Comparison of ENCODE assay signal across 8 cellular contexts in genomic region chr1:59570524-59570923, GRCh38.
DNase-seq lines count a peak whose midpoint lies in the region; ATAC-seq and TF ChIP-seq lines count a peak whose summit lies in the region.

No MANE protein-coding gene starts in this region.

- peaks cover 5% of the 10 kb centered on the region for H3K27me3 Mint-ChIP-seq in activated CD4-positive, alpha-beta T cell treated with anti-CD3 and anti-CD28 coated beads for 36 hours
- no peaks in the 10 kb centered on the region for H3K27me3 Mint-ChIP-seq in effector memory CD8-positive, alpha-beta T cell

- TF ChIP-seq EP300 in tibial nerve (IDR thresholded peaks at IDR 0.05), result peak in 1 of 2 donors; percentile 37

- WGBS in tibial nerve, 2 donors, result 80 to 90% methylated on average over 3 of the region's 3 CpGs

- peaks cover 23% of the 10 kb centered on the region for H3K4me1 Mint-ChIP-seq in activated CD4-positive, alpha-beta T cell treated with anti-CD3 and anti-CD28 coated beads for 36 hours
- H3K4me1 Mint-ChIP-seq in effector memory CD8-positive, alpha-beta T cell (ENCODE audit: low read depth in 2 of 2), result peaks cover 18 to 30% of the 10 kb centered on the region in 2 donors

- H3K4me3 Mint-ChIP-seq in activated CD4-positive, alpha-beta T cell treated with anti-CD3 and anti-CD28 coated beads for 36 hours, result no peak overlapping the region
- H3K4me3 Mint-ChIP-seq in effector memory CD8-positive, alpha-beta T cell, result peak overlapping the region; percentile 22 to 42

- no peaks in the 10 kb centered on the region for H3F3A ChIP-seq in PC-3 (ENCODE audit: low read length, unreplicated experiment)

- H3K27ac ChIP-seq in PC-3 (ENCODE audit: low read length) (peak overlapping the region; percentile 54), tibial nerve (no peak overlapping the region), colonic mucosa (no peak overlapping the region)

- no TSS peak for BruUV-seq in PC-3 (replicated peaks; lab: Mats Ljungman, UMichigan)

- H4K20me1 ChIP-seq in PC-3 (ENCODE audit: low read length), result no peaks in the 10 kb centered on the region

- H3K9ac ChIP-seq in PC-3 (ENCODE audit: low read length) (peak overlapping the region; percentile 24; the same call in 1 of the 2 replicates), colonic mucosa (ENCODE audit: low read depth in 2 of 2, low read length in 2 of 2) (no peak overlapping the region)

- ATAC-seq in activated CD4-positive, alpha-beta T cell treated with anti-CD3 and anti-CD28 coated beads for 36 hours, result peak; percentile 68
- ATAC-seq in HG03064 (IDR thresholded peaks at IDR 0.05; ENCODE audit: low read depth, unreplicated experiment) (peak; percentile 65), PC-3 (peak; percentile 92)
- ATAC-seq in effector memory CD8-positive, alpha-beta T cell (replicated peaks), result peak; percentile 97

- intact Hi-C loops in activated CD4-positive, alpha-beta T cell treated with anti-CD3 and anti-CD28 coated beads for 36 hours (cut with DNase I, micrococcal nuclease), result no loop called here
- intact Hi-C loops in PC-3 (cut with micrococcal nuclease) (loop anchor here (1.0 to 5.0 kb wide), 5 partner anchors 26 to 274 kb away; no protein-coding TSS in a partner anchor), colonic mucosa (cut with DNase I) (no loop called here)

- H3K36me3 Mint-ChIP-seq in activated CD4-positive, alpha-beta T cell treated with anti-CD3 and anti-CD28 coated beads for 36 hours (ENCODE audit: low read depth), result peaks cover 5% of the 10 kb centered on the region
- no peaks in the 10 kb centered on the region for H3K36me3 Mint-ChIP-seq in effector memory CD8-positive, alpha-beta T cell (ENCODE audit: insufficient read depth)

- no peaks in the 10 kb centered on the region for H3K36me3 ChIP-seq in PC-3 (ENCODE audit: low read depth, low read length)
- peaks cover 0 to 7% (median 0%) of the 10 kb centered on the region in 3 donors for H3K36me3 ChIP-seq in tibial nerve
- H3K36me3 ChIP-seq in colonic mucosa, result no peaks in the 10 kb centered on the region

- peak overlapping the region; percentile 35 for H3K4me2 ChIP-seq in PC-3 (ENCODE audit: low read length)

- H3K9me2 ChIP-seq in PC-3 (replicated peaks; ENCODE audit: low read length), result no peaks in the 10 kb centered on the region

- H3K4me1 ChIP-seq in PC-3 (ENCODE audit: insufficient read depth, low read length), result peaks cover 16% of the 10 kb centered on the region
- peaks cover 0 to 8% (median 1%) of the 10 kb centered on the region in 4 donors for H3K4me1 ChIP-seq in tibial nerve
- no peaks in the 10 kb centered on the region for H3K4me1 ChIP-seq in colonic mucosa

- POLR2A ChIA-PET in activated CD4-positive, alpha-beta T cell treated with anti-CD3 and anti-CD28 coated beads for 36 hours (lab: Charles Lee), result no interaction called here
- POLR2A ChIA-PET in PC-3 (lab: Charles Lee; ENCODE audit: unreplicated experiment), result interaction anchor here (0.6 to 0.7 kb wide), 2 partner anchors 44 to 427 kb away, joined by 3 to 4 read pairs; no protein-coding TSS in a partner anchor

- H3K27ac Mint-ChIP-seq in activated CD4-positive, alpha-beta T cell treated with anti-CD3 and anti-CD28 coated beads for 36 hours, result no peak overlapping the region
- peak overlapping the region in 1 of 2 donors; percentile 48 for H3K27ac Mint-ChIP-seq in effector memory CD8-positive, alpha-beta T cell

- H2AFZ ChIP-seq in PC-3 (ENCODE audit: low read length), result no peak overlapping the region

- no peaks in the 10 kb centered on the region for H3K9me3 ChIP-seq in PC-3 (ENCODE audit: low read length)
- H3K9me3 ChIP-seq in tibial nerve, result peaks cover 0 to 9% (median 0%) of the 10 kb centered on the region in 4 donors
- H3K9me3 ChIP-seq in colonic mucosa, result no peaks in the 10 kb centered on the region

- H3K9me3 Mint-ChIP-seq in activated CD4-positive, alpha-beta T cell treated with anti-CD3 and anti-CD28 coated beads for 36 hours (ENCODE audit: low read depth), result peaks cover 8% of the 10 kb centered on the region
- H3K9me3 Mint-ChIP-seq in effector memory CD8-positive, alpha-beta T cell, result no peaks in the 10 kb centered on the region

- H3K27me3 ChIP-seq in PC-3 (ENCODE audit: low read length) (no peaks in the 10 kb centered on the region), tibial nerve (no peaks in the 10 kb centered on the region), colonic mucosa (no peaks in the 10 kb centered on the region)

- TF ChIP-seq POLR2A in tibial nerve (IDR thresholded peaks at IDR 0.05), result no peak

- no peak overlapping the region for H3K4me3 ChIP-seq in PC-3 (ENCODE audit: low read length)
- H3K4me3 ChIP-seq in tibial nerve, result no peak overlapping the region
- no peak overlapping the region for H3K4me3 ChIP-seq in colonic mucosa

- no peak for TF ChIP-seq CTCF in PC-3 (conservative IDR thresholded peaks at IDR 0.05; ENCODE audit: low read depth, low read length)
- TF ChIP-seq CTCF in tibial nerve (IDR thresholded peaks at IDR 0.05), result no peak
- no peak for TF ChIP-seq CTCF in colonic mucosa (IDR thresholded peaks at IDR 0.05)

- CTCF ChIA-PET in activated CD4-positive, alpha-beta T cell treated with anti-CD3 and anti-CD28 coated beads for 36 hours (lab: Charles Lee), result interaction anchor here (0.6 kb wide), 1 partner anchor 119 kb away, joined by 4 read pairs; no protein-coding TSS in a partner anchor
- CTCF ChIA-PET in PC-3 (lab: Charles Lee), result no interaction called here

- DNase-seq in activated CD4-positive, alpha-beta T cell treated with anti-CD3 and anti-CD28 coated beads for 36 hours, result peak; percentile 32
- no peak for DNase-seq in activated CD4-positive, alpha-beta T cell treated with anti-CD3 and anti-CD28 coated beads for 1 hour
- DNase-seq in PC-3 (peak; percentile 60), DMS 273 (lab: John Stamatoyannopoulos, UW; ENCODE audit: unreplicated experiment) (no peak), tibial nerve (ENCODE audit: low spot score in 2 of 2) (no peak), colonic mucosa (no peak)
- DNase-seq in effector memory CD8-positive, alpha-beta T cell, result peak; percentile 5 to 22 (median 9)

- H3K79me2 ChIP-seq in PC-3 (ENCODE audit: low read length), result no peaks in the 10 kb centered on the region

Comparison
In these comparisons a context has a peak if more than half of its experiments do, and no peak if none do; other contexts are left out.
1. DNase-seq: peak in activated CD4-positive, alpha-beta T cell treated with anti-CD3 and anti-CD28 coated beads for 36 hours (single experiment), PC-3 (single experiment) and effector memory CD8-positive, alpha-beta T cell (3 of 3); none in activated CD4-positive, alpha-beta T cell treated with anti-CD3 and anti-CD28 coated beads for 1 hour (single experiment), DMS 273 (single experiment), tibial nerve (0 of 2) and colonic mucosa (single experiment).
2. Peak in every context shown above with its lines, with median percentiles within 50 percentile points of each other: ATAC-seq.